ENCODE assay signal across 1 cellular context in genomic region chr4:177505171-177505615, GRCh38.
TF ChIP-seq lines count a peak whose summit lies in the region.

No MANE protein-coding gene starts in this region.

TF ChIP-seq in HepG2, 621 proteins besides CTCF, POLR2A, EP300 and RAD21 (continued from another document):
- no peak for TF ChIP-seq THAP8 (CRISPR knock-in tag; IDR thresholded peaks at IDR 0.05; ENCODE audit: borderline replicate concordance)
- TF ChIP-seq HNRNPH1 (optimal IDR thresholded peaks at IDR 0.05; ENCODE audit: low read depth, low read length): no peak
- no peak for TF ChIP-seq KLF9 (CRISPR knock-in tag; IDR thresholded peaks at IDR 0.05; ENCODE audit: low read depth)
- no peak for TF ChIP-seq SETDB1 (CRISPR knock-in tag; IDR thresholded peaks at IDR 0.05; ENCODE audit: borderline replicate concordance)
- TF ChIP-seq ZKSCAN5 (CRISPR knock-in tag; IDR thresholded peaks at IDR 0.05): no peak
- no peak for TF ChIP-seq ZBTB34 (CRISPR knock-in tag; IDR thresholded peaks at IDR 0.05)
- no peak for TF ChIP-seq RXRA (CRISPR knock-in tag; IDR thresholded peaks at IDR 0.05)
- no peak for TF ChIP-seq ZNF749 (CRISPR knock-in tag; IDR thresholded peaks at IDR 0.05; ENCODE audit: borderline replicate concordance)
- TF ChIP-seq ELF1 (CRISPR knock-in tag; IDR thresholded peaks at IDR 0.05): no peak
- TF ChIP-seq, protein P1, sequence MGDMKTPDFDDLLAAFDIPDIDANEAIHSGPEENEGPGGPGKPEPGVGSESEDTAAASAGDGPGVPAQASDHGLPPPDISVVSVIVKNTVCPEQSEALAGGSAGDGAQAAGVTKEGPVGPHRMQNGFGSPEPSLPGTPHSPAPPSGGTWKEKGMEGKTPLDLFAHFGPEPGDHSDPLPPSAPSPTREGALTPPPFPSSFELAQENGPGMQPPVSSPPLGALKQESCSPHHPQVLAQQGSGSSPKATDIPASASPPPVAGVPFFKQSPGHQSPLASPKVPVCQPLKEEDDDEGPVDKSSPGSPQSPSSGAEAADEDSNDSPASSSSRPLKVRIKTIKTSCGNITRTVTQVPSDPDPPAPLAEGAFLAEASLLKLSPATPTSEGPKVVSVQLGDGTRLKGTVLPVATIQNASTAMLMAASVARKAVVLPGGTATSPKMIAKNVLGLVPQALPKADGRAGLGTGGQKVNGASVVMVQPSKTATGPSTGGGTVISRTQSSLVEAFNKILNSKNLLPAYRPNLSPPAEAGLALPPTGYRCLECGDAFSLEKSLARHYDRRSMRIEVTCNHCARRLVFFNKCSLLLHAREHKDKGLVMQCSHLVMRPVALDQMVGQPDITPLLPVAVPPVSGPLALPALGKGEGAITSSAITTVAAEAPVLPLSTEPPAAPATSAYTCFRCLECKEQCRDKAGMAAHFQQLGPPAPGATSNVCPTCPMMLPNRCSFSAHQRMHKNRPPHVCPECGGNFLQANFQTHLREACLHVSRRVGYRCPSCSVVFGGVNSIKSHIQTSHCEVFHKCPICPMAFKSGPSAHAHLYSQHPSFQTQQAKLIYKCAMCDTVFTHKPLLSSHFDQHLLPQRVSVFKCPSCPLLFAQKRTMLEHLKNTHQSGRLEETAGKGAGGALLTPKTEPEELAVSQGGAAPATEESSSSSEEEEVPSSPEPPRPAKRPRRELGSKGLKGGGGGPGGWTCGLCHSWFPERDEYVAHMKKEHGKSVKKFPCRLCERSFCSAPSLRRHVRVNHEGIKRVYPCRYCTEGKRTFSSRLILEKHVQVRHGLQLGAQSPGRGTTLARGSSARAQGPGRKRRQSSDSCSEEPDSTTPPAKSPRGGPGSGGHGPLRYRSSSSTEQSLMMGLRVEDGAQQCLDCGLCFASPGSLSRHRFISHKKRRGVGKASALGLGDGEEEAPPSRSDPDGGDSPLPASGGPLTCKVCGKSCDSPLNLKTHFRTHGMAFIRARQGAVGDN (CRISPR knock-in tag; IDR thresholded peaks at IDR 0.05): no peak
- no peak for TF ChIP-seq ZNF879 (CRISPR knock-in tag; IDR thresholded peaks at IDR 0.05)
- no peak for TF ChIP-seq ZSCAN31 (CRISPR knock-in tag; IDR thresholded peaks at IDR 0.05; ENCODE audit: low read depth)
